Comparison of ENCODE assay signal across 1 cellular context in the genomic region with DNA sequence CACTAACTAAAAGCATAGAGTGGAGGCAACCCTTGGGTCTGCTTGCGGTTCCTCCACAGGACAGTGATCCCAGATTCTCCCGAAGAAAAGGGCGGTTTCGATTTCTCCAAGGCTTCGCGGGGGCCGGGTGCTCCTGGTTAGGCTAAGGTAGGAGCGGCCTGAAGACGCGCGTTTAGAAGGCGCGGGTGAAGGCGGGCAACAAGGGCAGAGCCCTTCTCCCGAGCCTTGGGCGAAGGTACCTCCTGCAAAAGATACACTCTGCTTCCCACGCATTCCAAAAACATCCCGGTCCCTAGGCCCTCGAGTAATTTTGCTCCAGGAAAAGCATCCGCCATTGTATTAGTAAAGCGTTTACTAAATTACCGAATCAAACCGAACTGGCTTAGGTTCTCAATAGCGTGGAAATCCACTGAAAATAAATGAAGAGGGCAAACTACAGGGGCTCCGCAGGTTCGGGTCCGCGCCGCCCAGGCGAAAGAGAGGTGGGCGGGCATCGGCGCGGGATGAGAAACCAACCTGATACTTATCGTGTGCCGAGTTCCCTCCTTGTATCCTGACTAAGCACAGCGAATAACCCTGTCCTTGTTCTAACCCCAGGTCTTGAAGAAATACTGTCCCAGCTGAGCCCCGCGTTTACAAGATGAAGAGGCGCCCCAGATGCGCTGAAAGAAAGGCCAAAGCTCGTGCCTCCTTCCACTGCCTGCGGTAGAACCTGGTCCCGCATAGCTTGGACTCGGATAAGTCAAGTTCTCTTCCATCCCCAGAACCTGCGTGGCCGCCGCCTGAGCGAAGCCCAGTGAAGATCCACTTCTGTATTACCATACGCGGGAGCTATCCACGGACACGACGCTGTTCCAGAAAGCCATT.
TF ChIP-seq lines count a peak whose summit lies in the region.

No MANE protein-coding gene starts in this region.

TF ChIP-seq in H1, 55 proteins besides CTCF, POLR2A, EP300 and RAD21 (continued from another document):
- TF ChIP-seq CBX8 (IDR thresholded peaks at IDR 0.05; ENCODE audit: borderline replicate concordance, low read depth, low read length): peak; percentile 74
- TF ChIP-seq SIX5 (IDR thresholded peaks at IDR 0.05; ENCODE audit: low read depth, low read length): no peak
- TF ChIP-seq ZNF274 (IDR thresholded peaks at IDR 0.05; ENCODE audit: borderline replicate concordance, extremely low read depth, low read length): no peak
- peak; percentile 97 for TF ChIP-seq RNF2 (IDR thresholded peaks at IDR 0.05; ENCODE audit: borderline replicate concordance, low read depth, low read length, missing control alignments, poor library complexity, severe bottlenecking)
- TF ChIP-seq TCF12 (IDR thresholded peaks at IDR 0.05; ENCODE audit: low read depth, low read length): no peak
- TF ChIP-seq SUZ12 (IDR thresholded peaks at IDR 0.05; ENCODE audit: low read length): peak; percentile 92
- TF ChIP-seq, protein P1, sequence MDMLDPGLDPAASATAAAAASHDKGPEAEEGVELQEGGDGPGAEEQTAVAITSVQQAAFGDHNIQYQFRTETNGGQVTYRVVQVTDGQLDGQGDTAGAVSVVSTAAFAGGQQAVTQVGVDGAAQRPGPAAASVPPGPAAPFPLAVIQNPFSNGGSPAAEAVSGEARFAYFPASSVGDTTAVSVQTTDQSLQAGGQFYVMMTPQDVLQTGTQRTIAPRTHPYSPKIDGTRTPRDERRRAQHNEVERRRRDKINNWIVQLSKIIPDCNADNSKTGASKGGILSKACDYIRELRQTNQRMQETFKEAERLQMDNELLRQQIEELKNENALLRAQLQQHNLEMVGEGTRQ (IDR thresholded peaks at IDR 0.05; ENCODE audit: low read length): no peak
- TF ChIP-seq SP1 (IDR thresholded peaks at IDR 0.05; ENCODE audit: low read depth, low read length): no peak
- TF ChIP-seq SIRT6 (IDR thresholded peaks at IDR 0.05; ENCODE audit: low read length): no peak
- TF ChIP-seq EZH2 (IDR thresholded peaks at IDR 0.05; ENCODE audit: low read depth, low read length, severe bottlenecking): peak; percentile 55
- TF ChIP-seq, protein P2, sequence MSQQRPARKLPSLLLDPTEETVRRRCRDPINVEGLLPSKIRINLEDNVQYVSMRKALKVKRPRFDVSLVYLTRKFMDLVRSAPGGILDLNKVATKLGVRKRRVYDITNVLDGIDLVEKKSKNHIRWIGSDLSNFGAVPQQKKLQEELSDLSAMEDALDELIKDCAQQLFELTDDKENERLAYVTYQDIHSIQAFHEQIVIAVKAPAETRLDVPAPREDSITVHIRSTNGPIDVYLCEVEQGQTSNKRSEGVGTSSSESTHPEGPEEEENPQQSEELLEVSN (IDR thresholded peaks at IDR 0.05): no peak
